ENCODE assay signal across 1 cellular context in the genomic region with DNA sequence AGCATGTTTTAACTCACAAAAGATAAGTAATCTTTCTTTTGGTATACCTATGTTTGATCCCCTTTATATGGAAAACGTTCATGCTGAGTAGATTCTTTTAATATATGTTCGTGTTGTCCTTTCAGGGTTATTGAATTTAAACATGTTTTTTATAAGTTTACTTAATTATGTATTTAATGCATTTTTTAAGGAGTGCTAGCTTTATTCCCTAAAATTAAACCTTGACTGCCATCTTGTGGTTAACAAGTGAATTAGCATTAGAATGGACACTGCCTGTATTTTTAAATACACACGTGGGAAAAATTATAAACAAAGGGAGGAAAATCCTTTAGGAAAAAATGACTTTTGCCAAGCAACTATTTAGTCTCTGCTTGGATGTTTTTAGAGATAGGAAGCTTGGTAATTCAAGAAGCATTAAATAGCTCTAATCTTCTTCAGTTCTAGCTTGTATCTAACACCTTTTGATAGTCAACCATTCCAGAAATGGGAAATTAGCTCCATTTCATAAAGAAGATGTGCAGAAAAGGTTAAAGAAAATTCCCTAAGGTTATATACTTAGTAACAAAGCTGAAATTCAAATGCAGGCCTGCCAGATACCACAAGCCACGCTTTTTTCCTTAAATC.
A peak's percentile ranks its signal among the peaks of the same experiment; 100 is the strongest.
TF ChIP-seq lines count a peak whose summit lies in the region.

No MANE protein-coding gene starts in this region.

TF ChIP-seq in GM12878, 131 proteins besides CTCF, POLR2A, EP300 and RAD21:
- TF ChIP-seq, protein P1, sequence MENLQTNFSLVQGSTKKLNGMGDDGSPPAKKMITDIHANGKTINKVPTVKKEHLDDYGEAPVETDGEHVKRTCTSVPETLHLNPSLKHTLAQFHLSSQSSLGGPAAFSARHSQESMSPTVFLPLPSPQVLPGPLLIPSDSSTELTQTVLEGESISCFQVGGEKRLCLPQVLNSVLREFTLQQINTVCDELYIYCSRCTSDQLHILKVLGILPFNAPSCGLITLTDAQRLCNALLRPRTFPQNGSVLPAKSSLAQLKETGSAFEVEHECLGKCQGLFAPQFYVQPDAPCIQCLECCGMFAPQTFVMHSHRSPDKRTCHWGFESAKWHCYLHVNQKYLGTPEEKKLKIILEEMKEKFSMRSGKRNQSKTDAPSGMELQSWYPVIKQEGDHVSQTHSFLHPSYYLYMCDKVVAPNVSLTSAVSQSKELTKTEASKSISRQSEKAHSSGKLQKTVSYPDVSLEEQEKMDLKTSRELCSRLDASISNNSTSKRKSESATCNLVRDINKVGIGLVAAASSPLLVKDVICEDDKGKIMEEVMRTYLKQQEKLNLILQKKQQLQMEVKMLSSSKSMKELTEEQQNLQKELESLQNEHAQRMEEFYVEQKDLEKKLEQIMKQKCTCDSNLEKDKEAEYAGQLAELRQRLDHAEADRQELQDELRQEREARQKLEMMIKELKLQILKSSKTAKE (IDR thresholded peaks at IDR 0.05; ENCODE audit: low read depth, poor library complexity, severe bottlenecking) = peak; percentile 25
- TF ChIP-seq, protein P2, sequence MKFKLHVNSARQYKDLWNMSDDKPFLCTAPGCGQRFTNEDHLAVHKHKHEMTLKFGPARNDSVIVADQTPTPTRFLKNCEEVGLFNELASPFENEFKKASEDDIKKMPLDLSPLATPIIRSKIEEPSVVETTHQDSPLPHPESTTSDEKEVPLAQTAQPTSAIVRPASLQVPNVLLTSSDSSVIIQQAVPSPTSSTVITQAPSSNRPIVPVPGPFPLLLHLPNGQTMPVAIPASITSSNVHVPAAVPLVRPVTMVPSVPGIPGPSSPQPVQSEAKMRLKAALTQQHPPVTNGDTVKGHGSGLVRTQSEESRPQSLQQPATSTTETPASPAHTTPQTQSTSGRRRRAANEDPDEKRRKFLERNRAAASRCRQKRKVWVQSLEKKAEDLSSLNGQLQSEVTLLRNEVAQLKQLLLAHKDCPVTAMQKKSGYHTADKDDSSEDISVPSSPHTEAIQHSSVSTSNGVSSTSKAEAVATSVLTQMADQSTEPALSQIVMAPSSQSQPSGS (IDR thresholded peaks at IDR 0.05; ENCODE audit: low read length) = no peak
- peak; percentile 79 for TF ChIP-seq SMC3 (IDR thresholded peaks at IDR 0.05; ENCODE audit: borderline replicate concordance, low read length)
- TF ChIP-seq, protein P3, sequence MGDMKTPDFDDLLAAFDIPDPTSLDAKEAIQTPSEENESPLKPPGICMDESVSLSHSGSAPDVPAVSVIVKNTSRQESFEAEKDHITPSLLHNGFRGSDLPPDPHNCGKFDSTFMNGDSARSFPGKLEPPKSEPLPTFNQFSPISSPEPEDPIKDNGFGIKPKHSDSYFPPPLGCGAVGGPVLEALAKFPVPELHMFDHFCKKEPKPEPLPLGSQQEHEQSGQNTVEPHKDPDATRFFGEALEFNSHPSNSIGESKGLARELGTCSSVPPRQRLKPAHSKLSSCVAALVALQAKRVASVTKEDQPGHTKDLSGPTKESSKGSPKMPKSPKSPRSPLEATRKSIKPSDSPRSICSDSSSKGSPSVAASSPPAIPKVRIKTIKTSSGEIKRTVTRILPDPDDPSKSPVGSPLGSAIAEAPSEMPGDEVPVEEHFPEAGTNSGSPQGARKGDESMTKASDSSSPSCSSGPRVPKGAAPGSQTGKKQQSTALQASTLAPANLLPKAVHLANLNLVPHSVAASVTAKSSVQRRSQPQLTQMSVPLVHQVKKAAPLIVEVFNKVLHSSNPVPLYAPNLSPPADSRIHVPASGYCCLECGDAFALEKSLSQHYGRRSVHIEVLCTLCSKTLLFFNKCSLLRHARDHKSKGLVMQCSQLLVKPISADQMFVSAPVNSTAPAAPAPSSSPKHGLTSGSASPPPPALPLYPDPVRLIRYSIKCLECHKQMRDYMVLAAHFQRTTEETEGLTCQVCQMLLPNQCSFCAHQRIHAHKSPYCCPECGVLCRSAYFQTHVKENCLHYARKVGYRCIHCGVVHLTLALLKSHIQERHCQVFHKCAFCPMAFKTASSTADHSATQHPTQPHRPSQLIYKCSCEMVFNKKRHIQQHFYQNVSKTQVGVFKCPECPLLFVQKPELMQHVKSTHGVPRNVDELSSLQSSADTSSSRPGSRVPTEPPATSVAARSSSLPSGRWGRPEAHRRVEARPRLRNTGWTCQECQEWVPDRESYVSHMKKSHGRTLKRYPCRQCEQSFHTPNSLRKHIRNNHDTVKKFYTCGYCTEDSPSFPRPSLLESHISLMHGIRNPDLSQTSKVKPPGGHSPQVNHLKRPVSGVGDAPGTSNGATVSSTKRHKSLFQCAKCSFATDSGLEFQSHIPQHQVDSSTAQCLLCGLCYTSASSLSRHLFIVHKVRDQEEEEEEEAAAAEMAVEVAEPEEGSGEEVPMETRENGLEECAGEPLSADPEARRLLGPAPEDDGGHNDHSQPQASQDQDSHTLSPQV (IDR thresholded peaks at IDR 0.05) = peak; percentile 42; the same call in 1 of the 2 replicates
- TF ChIP-seq, protein P4, sequence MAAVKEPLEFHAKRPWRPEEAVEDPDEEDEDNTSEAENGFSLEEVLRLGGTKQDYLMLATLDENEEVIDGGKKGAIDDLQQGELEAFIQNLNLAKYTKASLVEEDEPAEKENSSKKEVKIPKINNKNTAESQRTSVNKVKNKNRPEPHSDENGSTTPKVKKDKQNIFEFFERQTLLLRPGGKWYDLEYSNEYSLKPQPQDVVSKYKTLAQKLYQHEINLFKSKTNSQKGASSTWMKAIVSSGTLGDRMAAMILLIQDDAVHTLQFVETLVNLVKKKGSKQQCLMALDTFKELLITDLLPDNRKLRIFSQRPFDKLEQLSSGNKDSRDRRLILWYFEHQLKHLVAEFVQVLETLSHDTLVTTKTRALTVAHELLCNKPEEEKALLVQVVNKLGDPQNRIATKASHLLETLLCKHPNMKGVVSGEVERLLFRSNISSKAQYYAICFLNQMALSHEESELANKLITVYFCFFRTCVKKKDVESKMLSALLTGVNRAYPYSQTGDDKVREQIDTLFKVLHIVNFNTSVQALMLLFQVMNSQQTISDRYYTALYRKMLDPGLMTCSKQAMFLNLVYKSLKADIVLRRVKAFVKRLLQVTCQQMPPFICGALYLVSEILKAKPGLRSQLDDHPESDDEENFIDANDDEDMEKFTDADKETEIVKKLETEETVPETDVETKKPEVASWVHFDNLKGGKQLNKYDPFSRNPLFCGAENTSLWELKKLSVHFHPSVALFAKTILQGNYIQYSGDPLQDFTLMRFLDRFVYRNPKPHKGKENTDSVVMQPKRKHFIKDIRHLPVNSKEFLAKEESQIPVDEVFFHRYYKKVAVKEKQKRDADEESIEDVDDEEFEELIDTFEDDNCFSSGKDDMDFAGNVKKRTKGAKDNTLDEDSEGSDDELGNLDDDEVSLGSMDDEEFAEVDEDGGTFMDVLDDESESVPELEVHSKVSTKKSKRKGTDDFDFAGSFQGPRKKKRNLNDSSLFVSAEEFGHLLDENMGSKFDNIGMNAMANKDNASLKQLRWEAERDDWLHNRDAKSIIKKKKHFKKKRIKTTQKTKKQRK (IDR thresholded peaks at IDR 0.05; ENCODE audit: low read depth, low read length) = no peak
TF ChIP-seq in GM12878: peak in this region for 3.
